ENCODE assay signal across 17 cellular contexts in genomic region chr1:3262681-3263286, GRCh38.
A peak's percentile ranks its signal among the peaks of the same experiment; 100 is the strongest.
DNase-seq lines count a peak whose midpoint lies in the region; FAIRE-seq and TF ChIP-seq lines count a peak whose summit lies in the region.
"Had no signal": no experiment of that assay in that cellular context is flagged by ENCODE, and none has a peak within 500 bp of the region (broad histone marks: within the 10 kb centered on the region; RNA-seq: fewer than 3 reads in every experiment).

No MANE protein-coding gene starts in this region.

- no peak overlapping the region for H3K4me3 Mint-ChIP-seq in endothelial cell (ENCODE audit: unreplicated experiment)
- H3K4me3 Mint-ChIP-seq: CD4-positive, alpha-beta memory T cell had no signal

- WGBS in small intestine, 3 donors = 81 to 82% (median 82%) methylated on average over 25 to 26 of the region's 26 CpGs

- H3K4me1 ChIP-seq in HEK293 (ENCODE audit: control insufficient read depth, insufficient read depth, low read length) (no peaks in the 10 kb centered on the region), ascending aorta (peaks cover 27 to 48% of the 10 kb centered on the region in 2 donors), small intestine (ENCODE audit: control insufficient read depth in 2 of 2, insufficient read depth in 1 of 2, low read depth in 1 of 2, low read length in 1 of 2) (peaks cover 6 to 8% of the 10 kb centered on the region in 2 donors)

- H3K36me3 Mint-ChIP-seq in endothelial cell (ENCODE audit: low read depth, unreplicated experiment) = no peaks in the 10 kb centered on the region
- H3K36me3 Mint-ChIP-seq: CD4-positive, alpha-beta memory T cell had no signal

- H3K4me1 Mint-ChIP-seq in endothelial cell (ENCODE audit: unreplicated experiment) = peaks cover 40% of the 10 kb centered on the region
- H3K4me1 Mint-ChIP-seq: CD4-positive, alpha-beta memory T cell had no signal

- no peaks in the 10 kb centered on the region for H3K9me3 ChIP-seq in HEK293 (ENCODE audit: control insufficient read depth, insufficient read depth, low read depth, low read length)
- H3K9me3 ChIP-seq in ascending aorta = no peaks in the 10 kb centered on the region
- no peaks in the 10 kb centered on the region for H3K9me3 ChIP-seq in small intestine (ENCODE audit: control insufficient read depth, low read depth)

- CTCF ChIA-PET in HEK293 (lab: Yijun Ruan, JAX) = no interaction called here

- H3K27ac ChIP-seq in HEK293 (ENCODE audit: extremely low read depth, low read depth, low read length) (no peak overlapping the region), ascending aorta (peak overlapping the region; percentile 53 to 72), small intestine (ENCODE audit: low read depth in 1 of 2, low read length in 1 of 2) (no peak overlapping the region)

- H3K27ac Mint-ChIP-seq in endothelial cell (ENCODE audit: unreplicated experiment) = peak overlapping the region; percentile 16

- H3K27me3 ChIP-seq in ascending aorta (no peaks in the 10 kb centered on the region), small intestine (ENCODE audit: control insufficient read depth in 2 of 2, insufficient read depth in 2 of 2, low read length in 2 of 2) (no peaks in the 10 kb centered on the region)

- H3K9me3 Mint-ChIP-seq in endothelial cell (ENCODE audit: unreplicated experiment) = no peaks in the 10 kb centered on the region

- intact Hi-C loops in ascending aorta (cut with DNase I) = loop anchor here (5.0 kb wide), 1 partner anchor 40 kb away; no protein-coding TSS in a partner anchor

- no peak for FAIRE-seq in small intestine (lab: Jason Lieb, UNC)
- FAIRE-seq: GM12892 had no signal

- no peak overlapping the region for H3K4me3 ChIP-seq in HEK293 (ENCODE audit: low read depth, low read length)
- no peak overlapping the region for H3K4me3 ChIP-seq in ascending aorta
- H3K4me3 ChIP-seq in small intestine (ENCODE audit: low read depth in 1 of 2, low read length in 2 of 2) = no peak overlapping the region

- DNase-seq in ascending aorta (ENCODE audit: low spot score in 2 of 2) = no peak
- no peak for DNase-seq in endothelial cell (ENCODE audit: low spot score)
- DNase-seq in small intestine = peak; percentile 34
- no peak for DNase-seq in NCI-H187 (lab: John Stamatoyannopoulos, UW)
- no peak for DNase-seq in NCI-H2227 (lab: John Stamatoyannopoulos, UW; ENCODE audit: unreplicated experiment)
- DNase-seq: C1 segment of cervical spinal cord; Calu3; CD4-positive, alpha-beta memory T cell; COR-L47; DMS53; DMS79 treated with DMSO at 0.1 percent for 48 hours; GF-D8; GOT3; H7; HCEC 1CT had no signal

- no peak for TF ChIP-seq CTCF in HEK293 (tag by site-specific recombination; IDR thresholded peaks at IDR 0.05)
- no peak for TF ChIP-seq CTCF in ascending aorta (IDR thresholded peaks at IDR 0.05)
- no peak for TF ChIP-seq CTCF in endothelial cell (IDR thresholded peaks at IDR 0.05; ENCODE audit: unreplicated experiment)

- POLR2A ChIA-PET in HEK293 (lab: Yijun Ruan, JAX) = no interaction called here

- H3K27me3 Mint-ChIP-seq in endothelial cell (ENCODE audit: unreplicated experiment) = peaks cover 21% of the 10 kb centered on the region

- no peaks in the 10 kb centered on the region for H3K36me3 ChIP-seq in HEK293 (ENCODE audit: control insufficient read depth in 2 of 2, insufficient read depth in 1 of 2, low read length in 2 of 2)
- no peaks in the 10 kb centered on the region for H3K36me3 ChIP-seq in ascending aorta
- H3K36me3 ChIP-seq in small intestine (ENCODE audit: control insufficient read depth in 2 of 2, insufficient read depth in 2 of 2, low read length in 2 of 2) = no peaks in the 10 kb centered on the region

TF ChIP-seq in HEK293, 187 proteins besides CTCF, POLR2A, EP300 and RAD21:
- peak; percentile 86 for TF ChIP-seq ZNF341 (tag by site-specific recombination; IDR thresholded peaks at IDR 0.05; ENCODE audit: low read depth)
- no peak for TF ChIP-seq ZIC2 (tag by site-specific recombination; IDR thresholded peaks at IDR 0.05)

Comparison
In these comparisons a context has a peak if more than half of its experiments do, and no peak if none do; other contexts are left out.
1. H3K27ac ChIP-seq: peak in ascending aorta (2 of 2); none in HEK293 (single experiment) and small intestine (0 of 2).